8 cellular contexts compared by ENCODE assay signal in genomic region chr10:69123306-69123746, GRCh38. TPM values are rescaled to one million over a fixed set of nuclear protein-coding genes. Genes with fewer than 3 reads are reported as not detected.
DNase-seq lines count a peak whose midpoint lies in the region; ATAC-seq and TF ChIP-seq lines count a peak whose summit lies in the region.

No MANE protein-coding gene starts in this region.

- H2AFZ ChIP-seq in HCT116 (ENCODE audit: low read depth, low read length, poor library complexity, severe bottlenecking): peak overlapping the region; percentile 65
- H2AFZ ChIP-seq in MM.1S (ENCODE audit: low read length): peak overlapping the region; percentile 92

- TF ChIP-seq POLR2A in HCT116 (IDR thresholded peaks at IDR 0.05; ENCODE audit: borderline replicate concordance, extremely low read depth, insufficient read depth, insufficient read length) (no peak), prostate gland (IDR thresholded peaks at IDR 0.05) (no peak)

- BruUV-seq in HCT116 (replicated peaks; lab: Mats Ljungman, UMichigan): TSS peak; percentile 99

- H3K4me1 Mint-ChIP-seq in activated naive CD4-positive, alpha-beta T cell treated with anti-CD3 and anti-CD28 coated beads, Interleukin-2, amount 10 ng/mL, durations not matched to agents 7 days and 5 days: peaks cover 26% of the 10 kb centered on the region
- peaks cover 32% of the 10 kb centered on the region for H3K4me1 Mint-ChIP-seq in activated CD4-positive, alpha-beta memory T cell treated with anti-CD3 and anti-CD28 coated beads, Interleukin-2, amount 10 ng/mL, durations not matched to agents 7 days and 5 days
- H3K4me1 Mint-ChIP-seq in glutamatergic neuron (ENCODE audit: low read depth, unreplicated experiment): peaks cover 3% of the 10 kb centered on the region

- no peaks in the 10 kb centered on the region for H3K9me3 ChIP-seq in HCT116 (ENCODE audit: control insufficient read depth in 1 of 2, insufficient read depth in 1 of 2, low read depth in 1 of 2, low read length in 2 of 2)
- H3K9me3 ChIP-seq in MM.1S (replicated peaks; ENCODE audit: insufficient read depth, low read length): no peaks in the 10 kb centered on the region
- no peaks in the 10 kb centered on the region for H3K9me3 ChIP-seq in prostate gland

- peaks cover 42% of the 10 kb centered on the region for H3K79me2 ChIP-seq in HCT116 (ENCODE audit: insufficient read depth, low read length)
- peaks cover 41% of the 10 kb centered on the region for H3K79me2 ChIP-seq in MM.1S (ENCODE audit: low read length)

- WGBS in prostate gland: 0% methylated on average over 16 of the region's 16 CpGs

- H3K27me3 Mint-ChIP-seq in activated naive CD4-positive, alpha-beta T cell treated with anti-CD3 and anti-CD28 coated beads, Interleukin-2, amount 10 ng/mL, durations not matched to agents 7 days and 5 days: peaks cover 13% of the 10 kb centered on the region
- peaks cover 3% of the 10 kb centered on the region for H3K27me3 Mint-ChIP-seq in activated CD4-positive, alpha-beta memory T cell treated with anti-CD3 and anti-CD28 coated beads, Interleukin-2, amount 10 ng/mL, durations not matched to agents 7 days and 5 days
- H3K27me3 Mint-ChIP-seq in glutamatergic neuron (ENCODE audit: unreplicated experiment): peaks cover 4% of the 10 kb centered on the region

- H3K36me3 Mint-ChIP-seq in activated naive CD4-positive, alpha-beta T cell treated with anti-CD3 and anti-CD28 coated beads, Interleukin-2, amount 10 ng/mL, durations not matched to agents 7 days and 5 days: no peaks in the 10 kb centered on the region
- H3K36me3 Mint-ChIP-seq in activated CD4-positive, alpha-beta memory T cell treated with anti-CD3 and anti-CD28 coated beads, Interleukin-2, amount 10 ng/mL, durations not matched to agents 7 days and 5 days (ENCODE audit: low read depth): peaks cover 10% of the 10 kb centered on the region
- H3K36me3 Mint-ChIP-seq in glutamatergic neuron (ENCODE audit: unreplicated experiment): no peaks in the 10 kb centered on the region

- peak; percentile 56; the same call in 1 of the 2 replicates for TF ChIP-seq RAD21 in HCT116 (IDR thresholded peaks at IDR 0.05; ENCODE audit: low read depth)

- peak overlapping the region; percentile 83 for H3K9ac ChIP-seq in HCT116 (ENCODE audit: low read length)
- H3K9ac ChIP-seq in MM.1S (ENCODE audit: low read length): peak overlapping the region; percentile 69

- no peaks in the 10 kb centered on the region for H3K9me3 Mint-ChIP-seq in activated naive CD4-positive, alpha-beta T cell treated with anti-CD3 and anti-CD28 coated beads, Interleukin-2, amount 10 ng/mL, durations not matched to agents 7 days and 5 days
- no peaks in the 10 kb centered on the region for H3K9me3 Mint-ChIP-seq in activated CD4-positive, alpha-beta memory T cell treated with anti-CD3 and anti-CD28 coated beads, Interleukin-2, amount 10 ng/mL, durations not matched to agents 7 days and 5 days
- H3K9me3 Mint-ChIP-seq in glutamatergic neuron (ENCODE audit: unreplicated experiment): peaks cover 10% of the 10 kb centered on the region

- no peak for DNase-seq in activated naive CD4-positive, alpha-beta T cell treated with anti-CD3 and anti-CD28 coated beads, Interleukin-2, amount 10 ng/mL, durations not matched to agents 7 days and 5 days
- DNase-seq in activated naive CD4-positive, alpha-beta T cell treated with anti-CD3 and anti-CD28 coated beads, Interleukin-2, amount 50 U/mL, for 16 hours: no peak
- DNase-seq in HCT116 (ENCODE audit: low read depth, low spot score) (peak; percentile 41), MM.1S (no peak), glutamatergic neuron (peak; percentile 69), prostate gland (ENCODE audit: low spot score) (peak; percentile 46), CD1c-positive myeloid dendritic cell (ENCODE audit: extremely low spot score) (no peak)
- DNase-seq in activated CD4-positive, alpha-beta memory T cell treated with anti-CD3 and anti-CD28 coated beads, Interleukin-2, amount 10 ng/mL, durations not matched to agents 7 days and 5 days: no peak

- TF ChIP-seq CTCF in HCT116 (IDR thresholded peaks at IDR 0.05 in 2 of 3, conservative IDR thresholded peaks at IDR 0.05 in 1 of 3; ENCODE audit: borderline replicate concordance in 1 of 3, insufficient read depth in 1 of 3, low read depth in 2 of 3, low read length in 2 of 3): peak in 2 of 3 experiments; percentile 25 to 41; a peak in 3 of 6 replicates
- no peak; the same call in none of the 2 replicates for TF ChIP-seq CTCF in MM.1S (IDR thresholded peaks at IDR 0.05; ENCODE audit: low read length)
- TF ChIP-seq CTCF in glutamatergic neuron (IDR thresholded peaks at IDR 0.05; ENCODE audit: partially characterized antibody, unreplicated experiment): peak; percentile 4
- TF ChIP-seq CTCF in prostate gland (IDR thresholded peaks at IDR 0.05): no peak

- no peaks in the 10 kb centered on the region for H3K27me3 ChIP-seq in HCT116 (ENCODE audit: insufficient read depth, low read length)
- H3K27me3 ChIP-seq in MM.1S (replicated peaks; ENCODE audit: insufficient read depth, low read length): no peaks in the 10 kb centered on the region
- H3K27me3 ChIP-seq in prostate gland (replicated peaks; ENCODE audit: insufficient read depth): no peaks in the 10 kb centered on the region

- H4K20me1 ChIP-seq in HCT116 (ENCODE audit: insufficient read depth): no peaks in the 10 kb centered on the region
- H4K20me1 ChIP-seq in MM.1S (ENCODE audit: insufficient read depth, low read length): no peaks in the 10 kb centered on the region

- H3K4me2 ChIP-seq in HCT116 (ENCODE audit: low read length) (peak overlapping the region; percentile 95), MM.1S (ENCODE audit: low read depth, low read length) (peak overlapping the region; percentile 76)

- H3K4me3 ChIP-seq in HCT116 (replicated peaks in 1 of 2; ENCODE audit: low read depth in 1 of 2, low read length in 2 of 2) (peak overlapping the region; percentile 68 to 84), MM.1S (ENCODE audit: low read length) (peak overlapping the region; percentile 68), prostate gland (peak overlapping the region; percentile 83 to 92)

- peak; percentile 69 for ATAC-seq in HCT116

- POLR2A ChIA-PET in HCT116 (lab: Charles Lee): no interaction called here
- POLR2A ChIA-PET in activated CD4-positive, alpha-beta memory T cell treated with anti-CD3 and anti-CD28 coated beads, Interleukin-2, amount 10 ng/mL, durations not matched to agents 7 days and 5 days (lab: Charles Lee): interaction anchor here (1.0 to 1.5 kb wide), 3 partner anchors 26 to 285 kb away, joined by 3 to 5 read pairs (median 3); partner anchors contain the start of gene SUPV3L1

- CTCF ChIA-PET in activated naive CD4-positive, alpha-beta T cell treated with anti-CD3 and anti-CD28 coated beads, Interleukin-2, amount 10 ng/mL, durations not matched to agents 7 days and 5 days (lab: Charles Lee): interaction anchor here (1.5 to 3.5 kb wide), 2 partner anchors 118 to 167 kb away, joined by 4 to 21 read pairs; partner anchors contain the start of gene DDX21
- CTCF ChIA-PET in HCT116 (lab: Charles Lee): no interaction called here
- CTCF ChIA-PET in activated CD4-positive, alpha-beta memory T cell treated with anti-CD3 and anti-CD28 coated beads, Interleukin-2, amount 10 ng/mL, durations not matched to agents 7 days and 5 days (lab: Charles Lee): interaction anchor here (2.7 to 3.2 kb wide), 2 partner anchors 118 to 269 kb away, joined by 12 to 14 read pairs; no protein-coding TSS in a partner anchor

- no peaks in the 10 kb centered on the region for H3K9me2 ChIP-seq in HCT116 (ENCODE audit: insufficient read depth)
- no peaks in the 10 kb centered on the region for H3K9me2 ChIP-seq in MM.1S (replicated peaks; ENCODE audit: insufficient read depth, low read length)

- H3K4me1 ChIP-seq in HCT116 (ENCODE audit: control insufficient read depth in 1 of 2, insufficient read depth in 2 of 2, low read length in 2 of 2) (peaks cover 6 to 14% of the 10 kb centered on the region in 2 experiments; a peak in 3 of 4 replicates), MM.1S (ENCODE audit: low read length) (peaks cover 9% of the 10 kb centered on the region), prostate gland (replicated peaks) (no peaks in the 10 kb centered on the region)

- H3K36me3 ChIP-seq in HCT116 (ENCODE audit: control insufficient read depth in 1 of 2, insufficient read depth in 2 of 2, low read length in 2 of 2) (no peaks in the 10 kb centered on the region), MM.1S (replicated peaks; ENCODE audit: insufficient read depth, low read length) (no peaks in the 10 kb centered on the region), prostate gland (no peaks in the 10 kb centered on the region)

- peak overlapping the region; percentile 75 for H3K27ac ChIP-seq in HCT116 (ENCODE audit: low read depth, low read length)
- peak overlapping the region; percentile 77 for H3K27ac ChIP-seq in MM.1S (ENCODE audit: low read length)
- H3K27ac ChIP-seq in prostate gland: peak overlapping the region; percentile 93 to 98

- intact Hi-C loops in HCT116 (cut with micrococcal nuclease): loop anchor here (5.0 kb wide), 1 partner anchor 316 kb away; no protein-coding TSS in a partner anchor
- intact Hi-C loops in prostate gland (cut with DNase I): loop anchor here (2.0 to 5.0 kb wide), 2 partner anchors 59 to 135 kb away; partner anchors contain the start of genes KIFBP and SUPV3L1

- peak overlapping the region; percentile 88 for H3K4me3 Mint-ChIP-seq in activated naive CD4-positive, alpha-beta T cell treated with anti-CD3 and anti-CD28 coated beads, Interleukin-2, amount 10 ng/mL, durations not matched to agents 7 days and 5 days
- H3K4me3 Mint-ChIP-seq in activated CD4-positive, alpha-beta memory T cell treated with anti-CD3 and anti-CD28 coated beads, Interleukin-2, amount 10 ng/mL, durations not matched to agents 7 days and 5 days: peak overlapping the region; percentile 87
- H3K4me3 Mint-ChIP-seq in glutamatergic neuron (ENCODE audit: unreplicated experiment): peak overlapping the region; percentile 93

- H3F3A ChIP-seq in MM.1S (ENCODE audit: insufficient read depth, low read length): peaks cover 14% of the 10 kb centered on the region

- peak overlapping the region; percentile 93 for H3K27ac Mint-ChIP-seq in activated naive CD4-positive, alpha-beta T cell treated with anti-CD3 and anti-CD28 coated beads, Interleukin-2, amount 10 ng/mL, durations not matched to agents 7 days and 5 days
- H3K27ac Mint-ChIP-seq in activated CD4-positive, alpha-beta memory T cell treated with anti-CD3 and anti-CD28 coated beads, Interleukin-2, amount 10 ng/mL, durations not matched to agents 7 days and 5 days: peak overlapping the region; percentile 88
- peak overlapping the region; percentile 85 for H3K27ac Mint-ChIP-seq in glutamatergic neuron (ENCODE audit: unreplicated experiment)

- RAD21 ChIA-PET in HCT116 (lab: Charles Lee; ENCODE audit: low non-redundant PET in 1 of 2, low total read pairs in 2 of 2, uncharacterized antibody in 2 of 2, unreplicated experiment in 2 of 2): no interaction called here

RNA-seq across cellular contexts. Expression of gene VPS26A, which starts 0.7 kb away (rescaled TPM):
- total RNA-seq in HCT116 (2021; ENCODE audit: unreplicated experiment) (65.1 TPM), glutamatergic neuron (ENCODE audit: unreplicated experiment) (55.8 TPM), prostate gland (10 to 100 TPM; 28.5 to 38.0 TPM)
- polyA plus RNA-seq in HCT116 (2012): 10.6 and 18.3 TPM in 2 replicates
- total RNA-seq in activated CD4-positive, alpha-beta memory T cell treated with anti-CD3 and anti-CD28 coated beads, Interleukin-2, amount 10 ng/mL, durations not matched to agents 7 days and 5 days: 10 to 100 TPM; 57.1 to 63.4 TPM

RNA-seq across cellular contexts. Expression of gene SRGN, which starts 35.4 kb away (rescaled TPM):
- total RNA-seq in HCT116 (2021; ENCODE audit: unreplicated experiment): 1.8 TPM
- polyA plus RNA-seq in HCT116 (2012): 0.07 TPM in 1 of 2 replicates, not detected in the other
- 100 to 1,000 TPM; 468 to 474 TPM for total RNA-seq in activated CD4-positive, alpha-beta memory T cell treated with anti-CD3 and anti-CD28 coated beads, Interleukin-2, amount 10 ng/mL, durations not matched to agents 7 days and 5 days
- not detected for total RNA-seq in glutamatergic neuron (ENCODE audit: unreplicated experiment)
- total RNA-seq in prostate gland: 10 to 100 TPM; 29.1 to 44.3 TPM

RNA-seq across cellular contexts. Expression of gene SUPV3L1, which starts 56.7 kb away (rescaled TPM):
- total RNA-seq in HCT116 (2021; ENCODE audit: unreplicated experiment) (59.7 TPM), glutamatergic neuron (ENCODE audit: unreplicated experiment) (45.0 TPM), prostate gland (10 to 100 TPM; 18.5 to 37.0 TPM)
- polyA plus RNA-seq in HCT116 (2012): 30.4 and 41.4 TPM in 2 replicates
- 10 to 100 TPM; 34.6 to 39.1 TPM for total RNA-seq in activated CD4-positive, alpha-beta memory T cell treated with anti-CD3 and anti-CD28 coated beads, Interleukin-2, amount 10 ng/mL, durations not matched to agents 7 days and 5 days

Comparison
In these comparisons a context has a peak if more than half of its experiments do, and no peak if none do; other contexts are left out.
1. DNase-seq: peak in HCT116 (single experiment), glutamatergic neuron (single experiment) and prostate gland (single experiment); none in activated naive CD4-positive, alpha-beta T cell treated with anti-CD3 and anti-CD28 coated beads, Interleukin-2, amount 10 ng/mL, durations not matched to agents 7 days and 5 days (single experiment), activated naive CD4-positive, alpha-beta T cell treated with anti-CD3 and anti-CD28 coated beads, Interleukin-2, amount 50 U/mL, for 16 hours (single experiment), MM.1S (single experiment), activated CD4-positive, alpha-beta memory T cell treated with anti-CD3 and anti-CD28 coated beads, Interleukin-2, amount 10 ng/mL, durations not matched to agents 7 days and 5 days (single experiment) and CD1c-positive myeloid dendritic cell (single experiment).
2. CTCF ChIP-seq: peak in HCT116 (2 of 3) and glutamatergic neuron (single experiment); none in MM.1S (single experiment) and prostate gland (0 of 4).
3. RNA of gene SRGN, which starts 35.4 kb away (total RNA-seq): 468 to 474 TPM in activated CD4-positive, alpha-beta memory T cell treated with anti-CD3 and anti-CD28 coated beads, Interleukin-2, amount 10 ng/mL, durations not matched to agents 7 days and 5 days and 29.1 to 44.3 TPM in prostate gland; 1.8 TPM in HCT116 (single experiment) and not detected in glutamatergic neuron (single experiment); every median in the first group is over 10 times any median in the second.
4. Peak in every context shown above with its lines, with median percentiles within 50 percentile points of each other: H3K27ac Mint-ChIP-seq, H3K4me3 Mint-ChIP-seq, H3K27ac ChIP-seq and H3K4me3 ChIP-seq.